ENCODE assay signal across 29 cellular contexts in the genomic region with DNA sequence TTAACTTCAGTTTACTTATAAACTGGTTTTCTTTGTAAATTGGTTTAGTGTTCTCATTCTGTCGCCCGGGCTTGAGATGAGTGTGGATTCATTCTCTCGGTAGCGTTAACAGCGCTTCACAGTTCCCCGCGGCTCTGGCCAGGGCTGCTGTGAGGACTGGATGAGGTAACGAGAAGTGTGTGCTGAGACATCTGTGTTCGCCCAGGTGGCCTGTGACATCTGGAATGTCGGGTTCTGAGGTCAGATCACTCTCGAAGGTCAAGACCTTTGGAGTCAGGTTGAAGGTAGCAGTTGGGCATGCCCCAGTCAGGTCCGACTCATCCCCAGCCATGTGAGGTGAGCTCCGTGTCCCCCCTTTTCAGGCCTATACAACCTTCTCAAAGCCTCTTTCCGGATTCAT.
"Had no signal": no experiment of that assay in that cellular context is flagged by ENCODE, and none has a peak within 500 bp of the region (broad histone marks: within the 10 kb centered on the region; RNA-seq: fewer than 3 reads in every experiment).

No MANE protein-coding gene starts in this region.

- FAIRE-seq: endometrium, endothelial cell of umbilical vein had no signal

- H3K36me3 ChIP-seq: adrenal gland, colonic mucosa, esophagus squamous epithelium, gastroesophageal sphincter had no signal

- H3K4me3 ChIP-seq: adrenal gland, body of pancreas, colonic mucosa, esophagus squamous epithelium, gastroesophageal sphincter had no signal

- H3K9me3 ChIP-seq: adrenal gland, body of pancreas, colonic mucosa, esophagus squamous epithelium, gastroesophageal sphincter had no signal

- ATAC-seq: activated CD4-positive, alpha-beta T cell treated with anti-CD3 and anti-CD28 coated beads for 36 hours; activated CD8-positive, alpha-beta memory T cell treated with anti-CD3 and anti-CD28 coated beads, Interleukin-2, amount 10 ng/mL, durations not matched to agents 7 days and 5 days; activated CD8-positive, alpha-beta T cell treated with anti-CD3 and anti-CD28 coated beads, Interleukin-2, amount 10 ng/mL, durations not matched to agents 7 days and 5 days; activated naive CD8-positive, alpha-beta T cell treated with anti-CD3 and anti-CD28 coated beads, Interleukin-2, amount 50 U/mL, for 24 hours; body of pancreas; gastroesophageal sphincter had no signal

- H3K27me3 ChIP-seq: body of pancreas, colonic mucosa, gastroesophageal sphincter had no signal

- DNase-seq: activated CD4-positive, alpha-beta memory T cell treated with anti-CD3 and anti-CD28 coated beads for 36 hours; activated CD4-positive, alpha-beta T cell treated with anti-CD3 and anti-CD28 coated beads for 36 hours; activated CD4-positive, alpha-beta T cell treated with anti-CD3 and anti-CD28 coated beads, Interleukin-2, amount 10 ng/mL, durations not matched to agents 24 days and 14 days; activated CD4-positive, CD25-positive, alpha-beta regulatory T cell; activated CD4-positive, CD25-positive, alpha-beta regulatory T cell treated with anti-CD3 and anti-CD28 coated beads, Interleukin-2, amount 50 U/mL, for 72 hours; activated CD8-positive, alpha-beta memory T cell treated with anti-CD3 and anti-CD28 coated beads, Interleukin-2, amount 10 ng/mL, durations not matched to agents 7 days and 5 days; activated CD8-positive, alpha-beta memory T cell treated with anti-CD3 and anti-CD28 coated beads, Interleukin-2, amount 50 U/mL, for 4 hours; activated CD8-positive, alpha-beta T cell treated with anti-CD3 and anti-CD28 coated beads, Interleukin-2, amount 10 ng/mL, durations not matched to agents 7 days and 5 days; activated effector memory CD4-positive, alpha-beta T cell treated with anti-CD3 and anti-CD28 coated beads, Interleukin-2, amount 50 U/mL, for 16 hours; activated naive CD4-positive, alpha-beta T cell treated with anti-CD3 and anti-CD28 coated beads for 36 hours; activated naive CD8-positive, alpha-beta T cell treated with anti-CD3 and anti-CD28 coated beads for 36 hours; activated naive CD8-positive, alpha-beta T cell treated with anti-CD3 and anti-CD28 coated beads, Interleukin-2, amount 50 U/mL, for 24 hours; activated T-cell treated with anti-CD3 and anti-CD28 coated beads, Interleukin-2, amount 50 U/mL, for 1 hour; activated T-cell treated with anti-CD3 and anti-CD28 coated beads, Interleukin-2, amount 50 U/mL, for 48 hours; adrenal gland; amygdala; aorta; body of pancreas; central memory CD4-positive, alpha-beta T cell; cerebellar nuclear complex; colonic mucosa; effector CD8-positive, alpha-beta T cell; esophagus squamous epithelium; foreskin melanocyte; T-helper 9 cell had no signal

- H3K27ac ChIP-seq: adrenal gland, body of pancreas, colonic mucosa, epithelial cell of prostate, esophagus squamous epithelium, gastroesophageal sphincter had no signal

- H3K4me1 ChIP-seq: adrenal gland, body of pancreas, colonic mucosa had no signal
